ENCODE assay signal across 11 cellular contexts in genomic region chr19:491146-491741, GRCh38. TPM values are rescaled to one million over a fixed set of nuclear protein-coding genes. Genes with fewer than 3 reads are reported as not detected.
DNase-seq lines count a peak whose midpoint lies in the region; ATAC-seq and TF ChIP-seq lines count a peak whose summit lies in the region.
"Had no signal": no experiment of that assay in that cellular context is flagged by ENCODE, and none has a peak within 500 bp of the region (broad histone marks: within the 10 kb centered on the region; RNA-seq: fewer than 3 reads in every experiment).

No MANE protein-coding gene starts in this region.

- H2BK20ac ChIP-seq in H9 (ENCODE audit: low read depth, low read length, poor library complexity, severe bottlenecking): no peak overlapping the region

- no peak overlapping the region for H2BK120ac ChIP-seq in H9 (ENCODE audit: low read depth, low read length, poor library complexity, severe bottlenecking)

- no peak overlapping the region; a peak in 1 of 5 replicates for H3K4me3 Mint-ChIP-seq in H9
- H3K4me3 Mint-ChIP-seq: activated naive CD4-positive, alpha-beta T cell treated with anti-CD3 and anti-CD28 coated beads, Interleukin-2, amount 50 U/mL, for 24 hours had no signal

- H2AFZ ChIP-seq in H9 (ENCODE audit: low read length): no peak overlapping the region

- H3K27ac Mint-ChIP-seq in H9: no peak overlapping the region
- H3K27ac Mint-ChIP-seq: activated naive CD4-positive, alpha-beta T cell treated with anti-CD3 and anti-CD28 coated beads, Interleukin-2, amount 50 U/mL, for 24 hours had no signal

- H3K27me3 Mint-ChIP-seq in H9 (ENCODE audit: low read depth): peaks cover 14% of the 10 kb centered on the region

- no peaks in the 10 kb centered on the region for H3K79me2 ChIP-seq in H9 (ENCODE audit: insufficient read depth, low read length)

- H3K23ac ChIP-seq in H9 (ENCODE audit: insufficient read length, low read depth, low read length): no peak overlapping the region

- H3K18ac ChIP-seq in H9 (ENCODE audit: insufficient read length, low read depth, low read length): no peak overlapping the region

- no peak for TF ChIP-seq CTCF in H9 (conservative IDR thresholded peaks at IDR 0.05)

- peaks cover 3 to 4% of the 10 kb centered on the region in 2 experiments; a peak in 2 of 5 replicates for H3K9me3 Mint-ChIP-seq in H9
- H3K9me3 Mint-ChIP-seq: activated naive CD4-positive, alpha-beta T cell treated with anti-CD3 and anti-CD28 coated beads, Interleukin-2, amount 50 U/mL, for 24 hours had no signal

- no peak overlapping the region for H3T11ph ChIP-seq in H9 (ENCODE audit: low read length)

- H3K79me1 ChIP-seq in H9 (ENCODE audit: insufficient read depth, low read depth, low read length, poor library complexity, severe bottlenecking): no peaks in the 10 kb centered on the region

- no peaks in the 10 kb centered on the region for H3K27me3 ChIP-seq in H9 (ENCODE audit: insufficient read depth, low read length)

- H3K27ac ChIP-seq in H9 (ENCODE audit: insufficient read length, low read depth, low read length): no peak overlapping the region

- H4K20me1 ChIP-seq in H9 (ENCODE audit: control insufficient read depth, insufficient read depth, insufficient read length): no peaks in the 10 kb centered on the region

- no peak overlapping the region for H3K9ac ChIP-seq in H9 (ENCODE audit: extremely low read depth, insufficient read length, low read length)

- H3K23me2 ChIP-seq in H9 (ENCODE audit: insufficient read length, low read depth, low read length, poor library complexity, severe bottlenecking): peaks cover 4% of the 10 kb centered on the region

- H3K36me3 Mint-ChIP-seq in H9 (ENCODE audit: insufficient read depth in 1 of 3, low read depth in 3 of 3): no peaks in the 10 kb centered on the region
- H3K36me3 Mint-ChIP-seq: activated naive CD4-positive, alpha-beta T cell treated with anti-CD3 and anti-CD28 coated beads, Interleukin-2, amount 50 U/mL, for 24 hours had no signal

- H4K5ac ChIP-seq in H9 (ENCODE audit: insufficient read length, low read depth, low read length): no peak overlapping the region

- no peak overlapping the region for H3K56ac ChIP-seq in H9 (ENCODE audit: insufficient read length, low read depth, low read length)

- ATAC-seq in GM18502 (IDR thresholded peaks at IDR 0.05; ENCODE audit: poor library complexity, unreplicated experiment) (no peak), GM19463 (IDR thresholded peaks at IDR 0.05; ENCODE audit: unreplicated experiment) (no peak)
- ATAC-seq: left ventricle myocardium superior had no signal

- H3K9me3 ChIP-seq in H9 (ENCODE audit: control insufficient read depth, low read depth, low read length): no peaks in the 10 kb centered on the region

- no peak overlapping the region for H3K14ac ChIP-seq in H9 (ENCODE audit: insufficient read depth, low read length)

- no peak overlapping the region for H4K91ac ChIP-seq in H9 (ENCODE audit: insufficient read length, low read depth, low read length)

- H2BK12ac ChIP-seq in H9 (ENCODE audit: insufficient read length, low read depth, low read length): no peak overlapping the region

- H3K4ac ChIP-seq in H9 (ENCODE audit: low read depth, low read length): no peak overlapping the region

- H2BK15ac ChIP-seq in H9 (ENCODE audit: low read depth, low read length): no peak overlapping the region; the same call in 1 of the 2 replicates

- H2AK5ac ChIP-seq in H9 (ENCODE audit: insufficient read length, low read length): no peak overlapping the region

- peak; percentile 44 for DNase-seq in 8988T
- peak; percentile 60 for DNase-seq in H9
- peak; percentile 46 for DNase-seq in dermis blood vessel endothelial cell
- no peak for DNase-seq in NCI-H1436 (lab: John Stamatoyannopoulos, UW)
- DNase-seq: activated CD4-positive, alpha-beta T cell treated with anti-CD3 and anti-CD28 coated beads, Interleukin-2, amount 50 U/mL, for 4 hours; central memory CD4-positive, alpha-beta T cell; left ventricle myocardium superior; MM.1S had no signal

- H3K4me2 ChIP-seq in H9 (ENCODE audit: insufficient read depth, insufficient read length, low read length): no peak overlapping the region

- H3K4me1 ChIP-seq in H9 (ENCODE audit: insufficient read depth, low read length): no peaks in the 10 kb centered on the region; the same call in 1 of the 2 replicates

- no peak overlapping the region for H2BK5ac ChIP-seq in H9 (ENCODE audit: insufficient read length, low read length)

- peaks cover 4 to 19% of the 10 kb centered on the region in 2 experiments for H3K4me1 Mint-ChIP-seq in H9

- WGBS in H9 (ENCODE audit: extremely low coverage, insufficient read length, low lambda C conversion rate): no CpG with 5 or more reads among the region's 32 CpGs

- H4K8ac ChIP-seq in H9 (replicated peaks; ENCODE audit: insufficient read length, low read depth, low read length): no peak overlapping the region

RNA-seq across cellular contexts. Expression of gene MADCAM1, which starts 5.0 kb away (rescaled TPM):
- 0.72 and 1.2 TPM in 2 replicates for total RNA-seq in H9 (2021)
- 0.09 and 0.34 TPM in 2 replicates for total RNA-seq in dermis blood vessel endothelial cell

RNA-seq across cellular contexts. Expression of gene TPGS1, which starts 16.1 kb away (rescaled TPM):
- total RNA-seq in H9 (2021): 7.4 and 8.1 TPM in 2 replicates
- 35.6 and 74.0 TPM in 2 replicates for total RNA-seq in dermis blood vessel endothelial cell

RNA-seq across cellular contexts. Expression of gene SHC2, which starts 30.4 kb away (rescaled TPM):
- 16.6 and 18.0 TPM in 2 replicates for total RNA-seq in H9 (2021)
- total RNA-seq in dermis blood vessel endothelial cell: 8.3 and 11.3 TPM in 2 replicates

RNA-seq across cellular contexts. Expression of gene CDC34, which starts 40.3 kb away (rescaled TPM):
- total RNA-seq in H9 (2021): 109 and 112 TPM in 2 replicates
- 111 and 112 TPM in 2 replicates for total RNA-seq in dermis blood vessel endothelial cell

RNA-seq across cellular contexts. Expression of gene GZMM, which starts 52.6 kb away (rescaled TPM):
- 0.64 and 0.66 TPM in 2 replicates for total RNA-seq in H9 (2021)
- not detected in 2 replicates for total RNA-seq in dermis blood vessel endothelial cell
